In the genomic region with DNA sequence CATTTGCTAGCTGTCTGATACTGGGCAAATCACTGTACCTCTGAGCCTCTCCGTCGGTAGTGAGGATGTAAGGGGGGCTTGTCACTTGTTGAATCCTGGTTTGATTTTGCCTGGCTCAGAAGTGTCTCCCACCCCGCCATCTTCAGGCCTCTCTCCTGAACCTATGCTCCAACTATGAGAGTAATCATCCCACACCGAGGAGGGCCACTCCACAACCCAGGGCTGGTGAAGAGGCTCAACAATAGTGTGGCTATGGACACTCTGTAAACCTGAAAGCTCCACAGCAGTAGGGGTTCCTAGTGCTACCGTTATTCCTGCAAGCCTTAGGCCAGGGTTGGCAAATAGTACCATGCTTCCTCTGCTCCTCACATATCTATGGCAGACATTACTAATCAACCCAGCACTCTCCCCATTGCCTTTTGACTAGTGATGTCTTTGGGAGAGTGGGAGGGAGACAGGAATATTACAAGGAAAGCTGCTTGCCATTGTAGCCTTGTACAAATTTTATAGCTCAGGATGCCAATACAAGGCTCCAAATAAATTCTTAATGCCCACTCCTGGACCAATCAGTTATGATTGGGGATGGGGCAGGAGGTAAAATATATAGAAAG, we compare ENCODE assay signal across 14 cellular contexts.
DNase-seq lines count a peak whose midpoint lies in the region; ATAC-seq, FAIRE-seq and TF ChIP-seq lines count a peak whose summit lies in the region.
"Had no signal": no experiment of that assay in that cellular context is flagged by ENCODE, and none has a peak within 500 bp of the region (broad histone marks: within the 10 kb centered on the region; RNA-seq: fewer than 3 reads in every experiment).

No MANE protein-coding gene starts in this region.

- peaks cover 46% of the 10 kb centered on the region for H3K4me1 ChIP-seq in ACC112 (ENCODE audit: control insufficient read depth, insufficient read depth, low read length, unreplicated experiment)
- H3K4me1 ChIP-seq in PC-3 (ENCODE audit: insufficient read depth, low read length) = peaks cover 34% of the 10 kb centered on the region
- H3K4me1 ChIP-seq in H1 (replicated peaks in 1 of 4; ENCODE audit: control insufficient read depth in 3 of 4, insufficient read depth in 4 of 4, low read length in 3 of 4) = no peaks in the 10 kb centered on the region; a peak in 1 of 7 replicates
- peaks cover 46% of the 10 kb centered on the region for H3K4me1 ChIP-seq in mesodermal cell (ENCODE audit: control insufficient read depth, insufficient read depth, low read length, poor library complexity, severe bottlenecking)

- H2BK5ac ChIP-seq in H1 (ENCODE audit: low read depth, low read length) = no peak overlapping the region; the same call in 1 of the 2 replicates

- no peak overlapping the region for H2BK15ac ChIP-seq in H1 (ENCODE audit: low read length)

- H3K36me3 ChIP-seq in ACC112 (ENCODE audit: insufficient read depth, low read length) (no peaks in the 10 kb centered on the region), PC-3 (ENCODE audit: low read depth, low read length) (no peaks in the 10 kb centered on the region), H1 (ENCODE audit: control insufficient read depth in 2 of 4, insufficient read depth in 4 of 4, low read length in 3 of 4) (no peaks in the 10 kb centered on the region), mesodermal cell (ENCODE audit: control insufficient read depth, insufficient read depth, low read length) (no peaks in the 10 kb centered on the region)
- H3K36me3 ChIP-seq: neutrophil had no signal

- H3K27ac Mint-ChIP-seq in progenitor cell of endocrine pancreas = no peak overlapping the region
- H3K27ac Mint-ChIP-seq in activated CD4-positive, alpha-beta T cell treated with anti-CD3 and anti-CD28 coated beads, Interleukin-2, amount 10 ng/mL, durations not matched to agents 24 days and 14 days = no peak overlapping the region
- H3K27ac Mint-ChIP-seq: activated CD8-positive, alpha-beta memory T cell treated with anti-CD3 and anti-CD28 coated beads, Interleukin-2, amount 10 ng/mL, durations not matched to agents 7 days and 5 days had no signal

- no peak overlapping the region for H2BK12ac ChIP-seq in H1 (ENCODE audit: low read depth, low read length)

- BruUV-seq in PC-3 (replicated peaks; lab: Mats Ljungman, UMichigan) = no TSS peak

- H2BK120ac ChIP-seq in H1 (replicated peaks; ENCODE audit: low read depth, low read length) = no peak overlapping the region

- H4K5ac ChIP-seq in H1 (ENCODE audit: insufficient read length, low read depth, low read length) = no peak overlapping the region

- H3K4me3 ChIP-seq in ACC112 (ENCODE audit: low read depth, low read length) (no peak overlapping the region; the same call in 1 of the 2 replicates), PC-3 (ENCODE audit: low read length) (no peak overlapping the region), H1 (ENCODE audit: extremely low read depth in 1 of 4, insufficient read depth in 2 of 4, low read depth in 3 of 4, low read length in 4 of 4) (no peak overlapping the region), mesodermal cell (ENCODE audit: extremely low read depth, insufficient read depth, low read length, poor library complexity, severe bottlenecking) (no peak overlapping the region)

- intact Hi-C loops in PC-3 (cut with micrococcal nuclease) = no loop called here
- intact Hi-C loops in activated CD4-positive, alpha-beta T cell treated with anti-CD3 and anti-CD28 coated beads, Interleukin-2, amount 10 ng/mL, durations not matched to agents 24 days and 14 days (cut with micrococcal nuclease) = no loop called here

- H4K8ac ChIP-seq in H1 (ENCODE audit: extremely low read depth, insufficient read depth, low read length) = no peak overlapping the region

- no peaks in the 10 kb centered on the region for H3K9me3 Mint-ChIP-seq in progenitor cell of endocrine pancreas (ENCODE audit: low read depth)
- H3K9me3 Mint-ChIP-seq in activated CD4-positive, alpha-beta T cell treated with anti-CD3 and anti-CD28 coated beads, Interleukin-2, amount 10 ng/mL, durations not matched to agents 24 days and 14 days = no peaks in the 10 kb centered on the region

- H3K23me2 ChIP-seq in H1 (ENCODE audit: low read depth, low read length) = no peaks in the 10 kb centered on the region

- H3K4me3 Mint-ChIP-seq in progenitor cell of endocrine pancreas (ENCODE audit: low read depth) = no peak overlapping the region
- no peak overlapping the region for H3K4me3 Mint-ChIP-seq in activated CD4-positive, alpha-beta T cell treated with anti-CD3 and anti-CD28 coated beads, Interleukin-2, amount 10 ng/mL, durations not matched to agents 24 days and 14 days
- H3K4me3 Mint-ChIP-seq: activated CD8-positive, alpha-beta memory T cell treated with anti-CD3 and anti-CD28 coated beads, Interleukin-2, amount 10 ng/mL, durations not matched to agents 7 days and 5 days had no signal

- H3K4me2 ChIP-seq in PC-3 (ENCODE audit: low read length) (peak overlapping the region; percentile 26; the same call in 1 of the 2 replicates), H1 (ENCODE audit: insufficient read depth in 1 of 2, low read depth in 2 of 2, low read length in 2 of 2) (no peak overlapping the region)

- H3K27me3 ChIP-seq in ACC112 (ENCODE audit: insufficient read depth, low read length) (no peaks in the 10 kb centered on the region), PC-3 (ENCODE audit: low read length) (no peaks in the 10 kb centered on the region), H1 (replicated peaks in 1 of 4; ENCODE audit: control insufficient read depth in 3 of 4, extremely low read depth in 1 of 4, insufficient read depth in 3 of 4, low read length in 3 of 4) (no peaks in the 10 kb centered on the region; a peak in 1 of 7 replicates)
- H3K27me3 ChIP-seq: neutrophil had no signal

- H3K27me3 Mint-ChIP-seq in progenitor cell of endocrine pancreas = peaks cover 21% of the 10 kb centered on the region
- peaks cover 4% of the 10 kb centered on the region for H3K27me3 Mint-ChIP-seq in activated CD4-positive, alpha-beta T cell treated with anti-CD3 and anti-CD28 coated beads, Interleukin-2, amount 10 ng/mL, durations not matched to agents 24 days and 14 days

- FAIRE-seq in H1 (lab: Jason Lieb, UNC) = no peak

- CTCF ChIA-PET in PC-3 (lab: Charles Lee) (interaction anchor here (0.6 kb wide), 1 partner anchor 88 kb away, joined by 3 read pairs; no protein-coding TSS in a partner anchor), H1 (lab: Charles Lee; ENCODE audit: partially characterized antibody) (interaction anchor here (0.8 kb wide), 1 partner anchor 354 kb away, joined by 3 read pairs; no protein-coding TSS in a partner anchor)

- H3K4ac ChIP-seq in H1 (replicated peaks; ENCODE audit: insufficient read length, low read depth, low read length) = no peak overlapping the region

- no peak overlapping the region for H2AK5ac ChIP-seq in H1 (ENCODE audit: low read depth, low read length)

- no peak overlapping the region for H3K56ac ChIP-seq in H1 (replicated peaks; ENCODE audit: insufficient read length, low read depth, low read length)

- no peak overlapping the region for H3K23ac ChIP-seq in H1 (ENCODE audit: insufficient read length)

- no peak for TF ChIP-seq POLR2A in H1 (IDR thresholded peaks at IDR 0.05; ENCODE audit: control extremely low read depth in 1 of 2, low read depth in 2 of 2, low read length in 2 of 2)

- H2AFZ ChIP-seq in ACC112 (ENCODE audit: low read length, unreplicated experiment) (peak overlapping the region; percentile 48), PC-3 (ENCODE audit: low read length) (peak overlapping the region; percentile 64), H1 (ENCODE audit: low read length) (0 out of 2 replicates have a peak overlapping the region, but pooled peaks have one; percentile 11)

- no peaks in the 10 kb centered on the region for H4K20me1 ChIP-seq in PC-3 (ENCODE audit: low read length)
- H4K20me1 ChIP-seq in H1 (replicated peaks in 1 of 2; ENCODE audit: control insufficient read depth in 1 of 2, insufficient read depth in 2 of 2, low read length in 2 of 2) = no peaks in the 10 kb centered on the region

- DNase-seq in PC-3 (peak; percentile 27), H1 (ENCODE audit: low read depth in 1 of 2, low spot score in 2 of 2) (no peak), AG08396 (ENCODE audit: low spot score) (no peak), progenitor cell of endocrine pancreas (ENCODE audit: low spot score, unreplicated experiment) (no peak)
- no peak for DNase-seq in activated CD4-positive, alpha-beta T cell treated with anti-CD3 and anti-CD28 coated beads, Interleukin-2, amount 10 ng/mL, durations not matched to agents 24 days and 14 days
- DNase-seq: activated CD8-positive, alpha-beta memory T cell treated with anti-CD3 and anti-CD28 coated beads, Interleukin-2, amount 10 ng/mL, durations not matched to agents 7 days and 5 days; NCI-H1930; stimulated activated CD4-positive, alpha-beta T cell treated with anti-CD3 and anti-CD28 coated beads, Interleukin-4, amount 100 ng/mL, for 4 hours; substantia nigra; T-helper 9 cell had no signal

- WGBS in H1 (ENCODE audit: extremely low coverage in 1 of 2, insufficient coverage in 1 of 2, insufficient read length in 1 of 2, insufficient replicate concordance in 2 of 2, low coverage in 1 of 2, low lambda C conversion rate in 2 of 2, missing lambda C conversion rate in 1 of 2), 2 experiments = 77% methylated on average over 5 of the region's 5 CpGs; no CpG with 5 or more reads in 1 of the 2 experiments
- 63 to 69% methylated on average over 2 to 3 of the region's 5 CpGs for WGBS in mesodermal cell (ENCODE audit: insufficient coverage in 2 of 2), 2 experiments

- H3K14ac ChIP-seq in H1 (ENCODE audit: insufficient read length) = no peak overlapping the region

- H3F3A ChIP-seq in PC-3 (ENCODE audit: low read length, unreplicated experiment) = no peaks in the 10 kb centered on the region

- no peaks in the 10 kb centered on the region for H3K9me3 ChIP-seq in PC-3 (ENCODE audit: low read length)
- H3K9me3 ChIP-seq in H1 (ENCODE audit: insufficient read depth in 2 of 2, low read depth in 1 of 2, low read length in 1 of 2) = no peaks in the 10 kb centered on the region
- H3K9me3 ChIP-seq in mesodermal cell (ENCODE audit: control insufficient read depth, low read length) = no peaks in the 10 kb centered on the region
- H3K9me3 ChIP-seq: neutrophil had no signal

- no peak for TF ChIP-seq EP300 in H1 (IDR thresholded peaks at IDR 0.05; ENCODE audit: borderline replicate concordance in 1 of 2, low read depth in 2 of 2, low read length in 2 of 2)

- no peak overlapping the region for H2BK20ac ChIP-seq in H1 (ENCODE audit: low read length)

- H3K9ac ChIP-seq in PC-3 (ENCODE audit: low read length) (no peak overlapping the region), H1 (replicated peaks in 1 of 4; ENCODE audit: extremely low read depth in 1 of 4, low read depth in 3 of 4, low read length in 3 of 4) (no peak overlapping the region)

- no peak overlapping the region for H4K91ac ChIP-seq in H1 (replicated peaks; ENCODE audit: insufficient read length, low read length)

- no peak for ATAC-seq in PC-3
- no peak for ATAC-seq in GM19351 (IDR thresholded peaks at IDR 0.05; ENCODE audit: unreplicated experiment)
- ATAC-seq: activated CD8-positive, alpha-beta memory T cell treated with anti-CD3 and anti-CD28 coated beads, Interleukin-2, amount 10 ng/mL, durations not matched to agents 7 days and 5 days had no signal

- peaks cover 11% of the 10 kb centered on the region for H3K4me1 Mint-ChIP-seq in progenitor cell of endocrine pancreas (ENCODE audit: low read depth)
- H3K4me1 Mint-ChIP-seq in activated CD4-positive, alpha-beta T cell treated with anti-CD3 and anti-CD28 coated beads, Interleukin-2, amount 10 ng/mL, durations not matched to agents 24 days and 14 days = no peaks in the 10 kb centered on the region
- H3K4me1 Mint-ChIP-seq: activated CD8-positive, alpha-beta memory T cell treated with anti-CD3 and anti-CD28 coated beads, Interleukin-2, amount 10 ng/mL, durations not matched to agents 7 days and 5 days had no signal

- no peaks in the 10 kb centered on the region for H3K9me2 ChIP-seq in PC-3 (replicated peaks; ENCODE audit: low read length)

- H3K79me1 ChIP-seq in H1 (ENCODE audit: low read depth, low read length) = no peaks in the 10 kb centered on the region

- no peak for TF ChIP-seq RAD21 in H1 (IDR thresholded peaks at IDR 0.05 in 1 of 2, conservative IDR thresholded peaks at IDR 0.05 in 1 of 2; ENCODE audit: low read depth in 2 of 2, low read length in 2 of 2)

- POLR2A ChIA-PET in PC-3 (lab: Charles Lee; ENCODE audit: unreplicated experiment) = no interaction called here
- POLR2A ChIA-PET in H1 (lab: Charles Lee; ENCODE audit: partially characterized antibody) = no interaction called here

- TF ChIP-seq CTCF in PC-3 (conservative IDR thresholded peaks at IDR 0.05; ENCODE audit: low read depth, low read length) (no peak), H1 (IDR thresholded peaks at IDR 0.05; ENCODE audit: control extremely low read depth in 1 of 3, insufficient read depth in 1 of 3, low read depth in 1 of 3, low read length in 3 of 3) (no peak), progenitor cell of endocrine pancreas (IDR thresholded peaks at IDR 0.05; ENCODE audit: unreplicated experiment) (no peak)

- peak overlapping the region; percentile 86 for H3K27ac ChIP-seq in ACC112 (ENCODE audit: low read depth, low read length)
- peak overlapping the region; percentile 78 for H3K27ac ChIP-seq in PC-3 (ENCODE audit: low read length)
- no peak overlapping the region for H3K27ac ChIP-seq in H1 (ENCODE audit: low read depth, low read length)
- peak overlapping the region; percentile 94 for H3K27ac ChIP-seq in mesodermal cell (ENCODE audit: low read depth, low read length, severe bottlenecking)
- H3K27ac ChIP-seq: neutrophil had no signal

- H3K36me3 Mint-ChIP-seq in progenitor cell of endocrine pancreas (ENCODE audit: insufficient read depth) = no peaks in the 10 kb centered on the region
- H3K36me3 Mint-ChIP-seq in activated CD4-positive, alpha-beta T cell treated with anti-CD3 and anti-CD28 coated beads, Interleukin-2, amount 10 ng/mL, durations not matched to agents 24 days and 14 days (ENCODE audit: low read depth) = no peaks in the 10 kb centered on the region
- H3K36me3 Mint-ChIP-seq: activated CD8-positive, alpha-beta memory T cell treated with anti-CD3 and anti-CD28 coated beads, Interleukin-2, amount 10 ng/mL, durations not matched to agents 7 days and 5 days had no signal

- H3K79me2 ChIP-seq in ACC112 (ENCODE audit: control insufficient read depth, insufficient read depth, low read length, unreplicated experiment) (no peaks in the 10 kb centered on the region), PC-3 (ENCODE audit: low read length) (no peaks in the 10 kb centered on the region), H1 (ENCODE audit: control insufficient read depth in 1 of 2, insufficient read depth in 2 of 2, low read length in 2 of 2) (no peaks in the 10 kb centered on the region)

- no peak overlapping the region for H3K18ac ChIP-seq in H1 (ENCODE audit: extremely low read depth, low read length)

Comparison
In these comparisons a context has a peak if more than half of its experiments do, and no peak if none do; other contexts are left out.
1. H2AFZ ChIP-seq: peak in every context shown above with its lines; median percentile 64 in PC-3; 48 in ACC112; 11 in H1.